In the genomic region with DNA sequence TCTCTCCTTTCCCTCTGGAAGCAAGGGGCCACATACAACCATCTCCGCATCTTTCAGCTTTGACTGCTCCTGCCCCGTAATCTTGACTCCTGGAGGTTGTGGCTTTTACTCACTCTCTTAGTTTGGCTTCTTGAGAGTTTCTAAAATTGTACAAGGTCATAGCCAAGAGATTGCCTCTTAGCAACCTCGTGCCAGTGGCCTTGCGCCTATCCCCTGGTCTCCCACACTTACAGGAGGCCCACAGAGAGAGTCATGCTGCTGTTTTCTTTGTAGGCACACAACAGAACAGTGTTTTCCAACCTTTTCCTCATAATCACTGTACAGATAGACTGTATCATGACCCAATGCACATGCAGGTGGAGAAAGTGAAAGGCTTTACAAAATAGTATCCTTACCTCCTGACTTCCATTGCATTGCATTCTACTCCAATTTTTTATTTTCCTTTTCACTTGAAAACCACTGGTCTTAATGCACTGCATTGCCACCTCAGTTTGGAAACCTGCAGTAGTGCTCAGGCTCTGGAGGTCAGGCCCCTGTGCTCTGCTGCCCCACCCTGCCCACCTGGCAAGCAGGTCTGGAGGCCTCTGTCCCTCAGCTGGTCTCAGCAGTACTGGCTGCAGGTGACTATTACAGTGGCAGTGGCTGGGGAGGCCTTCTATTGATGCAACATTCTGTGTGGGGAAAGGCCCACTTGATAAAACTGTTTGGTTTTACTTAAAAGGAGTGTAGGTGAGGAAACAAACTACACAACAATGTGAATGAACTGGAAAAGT, we compare ENCODE assay signal across 23 cellular contexts.
DNase-seq lines count a peak whose midpoint lies in the region; ATAC-seq and TF ChIP-seq lines count a peak whose summit lies in the region.
"Had no signal": no experiment of that assay in that cellular context is flagged by ENCODE, and none has a peak within 500 bp of the region (broad histone marks: within the 10 kb centered on the region; RNA-seq: fewer than 3 reads in every experiment).

No MANE protein-coding gene starts in this region.

- no peaks in the 10 kb centered on the region for H3K27me3 Mint-ChIP-seq in stimulated activated naive CD8-positive, alpha-beta T cell treated with anti-CD3 and anti-CD28 coated beads, Interleukin-15, Interleukin-2, amounts not matched to agents 100 ng/mL and 50 ng/mL, for 24 hours
- H3K27me3 Mint-ChIP-seq in stimulated activated naive CD8-positive, alpha-beta T cell treated with anti-CD3 and anti-CD28 coated beads, Interleukin-15, amount 100 ng/mL, for 72 hours = no peaks in the 10 kb centered on the region
- H3K27me3 Mint-ChIP-seq in type B pancreatic cell = no peaks in the 10 kb centered on the region
- H3K27me3 Mint-ChIP-seq: activated naive CD8-positive, alpha-beta T cell treated with anti-CD3 and anti-CD28 coated beads for 36 hours; T-helper 17 cell had no signal

- peaks cover 4% of the 10 kb centered on the region for H3K4me1 Mint-ChIP-seq in stimulated activated naive CD8-positive, alpha-beta T cell treated with anti-CD3 and anti-CD28 coated beads, Interleukin-15, Interleukin-2, amounts not matched to agents 100 ng/mL and 50 ng/mL, for 24 hours (ENCODE audit: low read depth)
- H3K4me1 Mint-ChIP-seq in stimulated activated naive CD8-positive, alpha-beta T cell treated with anti-CD3 and anti-CD28 coated beads, Interleukin-15, amount 100 ng/mL, for 72 hours = peaks cover 29% of the 10 kb centered on the region
- peaks cover 5% of the 10 kb centered on the region for H3K4me1 Mint-ChIP-seq in type B pancreatic cell (ENCODE audit: unreplicated experiment)

- no peaks in the 10 kb centered on the region for H3K9me3 Mint-ChIP-seq in stimulated activated naive CD8-positive, alpha-beta T cell treated with anti-CD3 and anti-CD28 coated beads, Interleukin-15, Interleukin-2, amounts not matched to agents 100 ng/mL and 50 ng/mL, for 24 hours
- H3K9me3 Mint-ChIP-seq in stimulated activated naive CD8-positive, alpha-beta T cell treated with anti-CD3 and anti-CD28 coated beads, Interleukin-15, amount 100 ng/mL, for 72 hours = no peaks in the 10 kb centered on the region
- H3K9me3 Mint-ChIP-seq in type B pancreatic cell = no peaks in the 10 kb centered on the region
- H3K9me3 Mint-ChIP-seq: activated naive CD8-positive, alpha-beta T cell treated with anti-CD3 and anti-CD28 coated beads for 36 hours had no signal

- H3K4me3 ChIP-seq in coronary artery = no peak overlapping the region
- H3K4me3 ChIP-seq: BLaER1, psoas muscle, SK-N-MC had no signal

- DNase-seq in stimulated activated naive CD8-positive, alpha-beta T cell treated with anti-CD3 and anti-CD28 coated beads, Interleukin-15, amount 100 ng/mL, for 72 hours = no peak
- peak; percentile 36 for DNase-seq in coronary artery (ENCODE audit: low spot score)
- peak; percentile 68 for DNase-seq in mesenteric fat pad (ENCODE audit: low spot score)
- no peak for DNase-seq in type B pancreatic cell (ENCODE audit: extremely low spot score, unreplicated experiment)
- no peak for DNase-seq in stimulated activated CD4-positive, alpha-beta T cell treated with anti-CD3 and anti-CD28 coated beads, Interleukin-1b, Interleukin-23, amount 100 ng/mL, for 48 hours
- no peak for DNase-seq in GM10266 (ENCODE audit: extremely low spot score)
- DNase-seq: activated CD4-positive, alpha-beta T cell treated with anti-CD3 and anti-CD28 coated beads for 4 hours; activated naive CD8-positive, alpha-beta T cell treated with anti-CD3 and anti-CD28 coated beads for 36 hours; Calu3; effector memory CD4-positive, alpha-beta T cell; EL; foreskin keratinocyte; H7; KG1; NCI-H1694; NCI-H524 treated with DMSO at 0.1 percent for 48 hours; psoas muscle; T-helper 17 cell had no signal

- peak overlapping the region; percentile 23 for H3K27ac Mint-ChIP-seq in stimulated activated naive CD8-positive, alpha-beta T cell treated with anti-CD3 and anti-CD28 coated beads, Interleukin-15, Interleukin-2, amounts not matched to agents 100 ng/mL and 50 ng/mL, for 24 hours
- H3K27ac Mint-ChIP-seq in stimulated activated naive CD8-positive, alpha-beta T cell treated with anti-CD3 and anti-CD28 coated beads, Interleukin-15, amount 100 ng/mL, for 72 hours = no peak overlapping the region
- H3K27ac Mint-ChIP-seq in type B pancreatic cell = no peak overlapping the region
- H3K27ac Mint-ChIP-seq: activated naive CD8-positive, alpha-beta T cell treated with anti-CD3 and anti-CD28 coated beads for 36 hours; T-helper 17 cell had no signal

- TF ChIP-seq CTCF in coronary artery (IDR thresholded peaks at IDR 0.05) = no peak
- no peak for TF ChIP-seq CTCF in type B pancreatic cell (conservative IDR thresholded peaks at IDR 0.05)
- no peak for TF ChIP-seq CTCF in GM10266 (IDR thresholded peaks at IDR 0.05; ENCODE audit: control insufficient read depth, insufficient read depth, low read depth, missing control alignments)

- no peak overlapping the region for H3K4me3 Mint-ChIP-seq in stimulated activated naive CD8-positive, alpha-beta T cell treated with anti-CD3 and anti-CD28 coated beads, Interleukin-15, Interleukin-2, amounts not matched to agents 100 ng/mL and 50 ng/mL, for 24 hours
- H3K4me3 Mint-ChIP-seq in stimulated activated naive CD8-positive, alpha-beta T cell treated with anti-CD3 and anti-CD28 coated beads, Interleukin-15, amount 100 ng/mL, for 72 hours = no peak overlapping the region
- no peak overlapping the region for H3K4me3 Mint-ChIP-seq in type B pancreatic cell
- H3K4me3 Mint-ChIP-seq: activated naive CD8-positive, alpha-beta T cell treated with anti-CD3 and anti-CD28 coated beads for 36 hours; T-helper 17 cell had no signal

- no peak overlapping the region for H3K27ac ChIP-seq in coronary artery
- H3K27ac ChIP-seq: BLaER1, foreskin keratinocyte, psoas muscle, SK-N-MC had no signal

- no peak for ATAC-seq in stimulated activated naive CD8-positive, alpha-beta T cell treated with anti-CD3 and anti-CD28 coated beads, Interleukin-15, amount 100 ng/mL, for 72 hours
- ATAC-seq in GM19328 (IDR thresholded peaks at IDR 0.05; ENCODE audit: unreplicated experiment) = no peak
- ATAC-seq: esophagus mucosa, foreskin keratinocyte, T-helper 17 cell had no signal

- H3K36me3 Mint-ChIP-seq in stimulated activated naive CD8-positive, alpha-beta T cell treated with anti-CD3 and anti-CD28 coated beads, Interleukin-15, Interleukin-2, amounts not matched to agents 100 ng/mL and 50 ng/mL, for 24 hours (ENCODE audit: low read depth) = peaks cover 10% of the 10 kb centered on the region
- peaks cover 3% of the 10 kb centered on the region for H3K36me3 Mint-ChIP-seq in type B pancreatic cell

Comparison
In these comparisons a context has a peak if more than half of its experiments do, and no peak if none do; other contexts are left out.
1. DNase-seq: peak in coronary artery (single experiment) and mesenteric fat pad (single experiment); none in stimulated activated naive CD8-positive, alpha-beta T cell treated with anti-CD3 and anti-CD28 coated beads, Interleukin-15, amount 100 ng/mL, for 72 hours (0 of 2), type B pancreatic cell (single experiment), stimulated activated CD4-positive, alpha-beta T cell treated with anti-CD3 and anti-CD28 coated beads, Interleukin-1b, Interleukin-23, amount 100 ng/mL, for 48 hours (single experiment) and GM10266 (single experiment).